In the genomic region with DNA sequence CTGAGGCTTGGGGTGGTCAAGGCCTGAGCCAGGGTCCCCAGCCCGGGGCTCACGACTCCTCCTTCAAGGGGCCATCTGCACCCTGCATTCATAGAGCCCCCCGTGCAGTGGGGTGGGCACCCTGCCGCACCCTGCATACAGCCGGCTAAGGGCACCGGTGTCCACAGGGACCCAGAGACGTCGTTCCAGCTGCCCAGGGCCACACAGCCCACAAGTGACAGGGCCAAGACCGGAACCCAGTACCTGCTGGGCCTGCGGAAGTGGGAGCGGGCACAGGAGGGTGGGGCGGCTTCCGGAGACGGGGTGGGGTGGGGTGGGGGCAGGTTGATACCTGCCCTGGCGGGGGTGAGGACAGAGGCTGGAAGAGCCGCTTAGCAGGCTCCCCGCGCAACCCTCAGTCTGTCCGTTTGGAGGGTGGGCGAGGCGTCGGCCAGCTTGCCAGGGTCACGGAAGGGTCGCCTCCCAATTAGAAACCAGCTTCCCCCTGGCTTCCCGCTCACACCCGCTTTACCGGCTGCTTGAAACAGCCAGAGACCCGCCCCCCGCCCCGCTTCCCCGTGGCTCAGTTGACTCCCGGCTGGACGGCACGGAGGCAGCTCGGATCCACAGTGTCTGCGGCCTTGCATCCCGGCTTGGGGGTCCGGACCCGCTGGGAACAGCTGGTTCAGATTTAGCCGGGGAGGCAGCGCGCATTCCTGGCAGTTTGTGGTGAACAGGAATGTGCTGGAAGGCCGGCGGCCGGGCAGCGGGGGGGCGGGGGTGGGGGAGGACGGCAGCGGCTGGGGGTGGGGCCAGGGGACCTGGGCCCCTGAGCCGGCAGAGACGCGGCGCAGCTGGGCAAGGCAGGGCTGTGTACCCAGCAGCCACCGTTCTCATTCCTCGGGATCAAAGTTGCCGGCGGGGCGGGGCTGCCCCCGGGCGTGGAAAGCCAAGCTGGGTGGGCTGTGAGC, we compare ENCODE assay signal across 8 cellular contexts. TPM values are rescaled to one million over a fixed set of nuclear protein-coding genes. Genes with fewer than 3 reads are reported as not detected.
DNase-seq lines count a peak whose midpoint lies in the region; ATAC-seq and TF ChIP-seq lines count a peak whose summit lies in the region.

No MANE protein-coding gene starts in this region.

- H3K4me1 Mint-ChIP-seq in Caco-2 (ENCODE audit: low read depth, unreplicated experiment) = peaks cover 13% of the 10 kb centered on the region

- DNase-seq in Caco-2 = peak; percentile 82 to 85
- DNase-seq in HCEC 1CT = peak; percentile 92
- DNase-seq in SKM-1 treated with dmso at 0.1 percent for 144 hours (lab: John Stamatoyannopoulos, UW; ENCODE audit: unreplicated experiment) = peak; percentile 79
- DNase-seq in body of pancreas = peak; percentile 74 to 85 (median 81)
- DNase-seq in cerebellar cortex (ENCODE audit: low spot score) = no peak

- 1% methylated on average over 59 of the region's 60 CpGs; no CpG with 5 or more reads in 1 of the 2 donors for WGBS in body of pancreas, 2 donors

- no peaks in the 10 kb centered on the region for H3K9me3 Mint-ChIP-seq in Caco-2 (ENCODE audit: unreplicated experiment)

- peak overlapping the region; percentile 83 to 94 (median 90) for H3K27ac ChIP-seq in body of pancreas
- peak overlapping the region; percentile 20 to 99 (median 97) for H3K27ac ChIP-seq in skin epidermis

- no peaks in the 10 kb centered on the region for H3K9me3 ChIP-seq in Caco-2
- no peaks in the 10 kb centered on the region for H3K9me3 ChIP-seq in body of pancreas
- no peaks in the 10 kb centered on the region for H3K9me3 ChIP-seq in iPS-18c (ENCODE audit: control insufficient read depth, insufficient read depth, low read length)

- H3K36me3 ChIP-seq in Caco-2 (ENCODE audit: control insufficient read depth, insufficient read depth, low read length) (peaks cover 4% of the 10 kb centered on the region; the same call in 1 of the 2 replicates), body of pancreas (replicated peaks in 1 of 2; ENCODE audit: insufficient read depth in 1 of 2, low read depth in 2 of 2) (peaks cover 0 to 5% of the 10 kb centered on the region in 2 donors)

- POLR2A ChIA-PET in Caco-2 (lab: Charles Lee) = interaction anchor here (0.5 to 1.4 kb wide), 9 partner anchors 12 to 275 kb away, joined by 3 to 9 read pairs (median 6); a partner anchor contains a TSS

- H3K4me3 Mint-ChIP-seq in Caco-2 (ENCODE audit: unreplicated experiment) = peak overlapping the region; percentile 81

- H3K4me1 ChIP-seq in Caco-2 (peaks cover 7% of the 10 kb centered on the region; the same call in 1 of the 2 replicates), body of pancreas (peaks cover 32% of the 10 kb centered on the region)

- H3K4me3 ChIP-seq in Caco-2 (ENCODE audit: low read depth, low read length) (peak overlapping the region; percentile 73), body of pancreas (peak overlapping the region; percentile 49 to 78), iPS-18c (ENCODE audit: insufficient read depth, low read depth, low read length) (peak overlapping the region; percentile 94), skin epidermis (peak overlapping the region; percentile 88 to 99 (median 98))

- H3K36me3 Mint-ChIP-seq in Caco-2 (ENCODE audit: insufficient read depth, unreplicated experiment) = peaks cover 44% of the 10 kb centered on the region

- CTCF ChIA-PET in Caco-2 (lab: Charles Lee) = interaction anchor here (1.1 to 1.5 kb wide), 2 partner anchors 15 to 36 kb away, joined by 3 to 9 read pairs; no protein-coding TSS in a partner anchor

- ATAC-seq in body of pancreas (peak; percentile 73), GM21528 (IDR thresholded peaks at IDR 0.05; ENCODE audit: low FRiP score, unreplicated experiment) (no peak)

- H3K27me3 ChIP-seq in Caco-2 (replicated peaks; ENCODE audit: control insufficient read depth, insufficient read depth, low read length) (no peaks in the 10 kb centered on the region), body of pancreas (no peaks in the 10 kb centered on the region)

- no peak for TF ChIP-seq CTCF in Caco-2 (IDR thresholded peaks at IDR 0.05; ENCODE audit: insufficient read depth in 1 of 2, low read depth in 1 of 2, low read length in 1 of 2, severe bottlenecking in 1 of 2, unreplicated experiment in 1 of 2)
- no peak for TF ChIP-seq CTCF in body of pancreas (IDR thresholded peaks at IDR 0.05)

- H3K27ac Mint-ChIP-seq in Caco-2 (ENCODE audit: unreplicated experiment) = peak overlapping the region; percentile 45

- H3K27me3 Mint-ChIP-seq in Caco-2 (ENCODE audit: insufficient read depth, unreplicated experiment) = no peaks in the 10 kb centered on the region

- intact Hi-C loops in Caco-2 (cut with micrococcal nuclease; ENCODE audit: unreplicated experiment) (loop anchor here (1.0 to 10.0 kb wide), 2 partner anchors 12 to 77 kb away; a partner anchor contains a TSS), body of pancreas (cut with DNase I) (no loop called here)

- TF ChIP-seq POLR2A in body of pancreas (IDR thresholded peaks at IDR 0.05) = peak in 2 of 3 donors; percentile 58 to 62

- no TSS peak for BruUV-seq in Caco-2 (replicated peaks; lab: Mats Ljungman, UMichigan)

RNA-seq across cellular contexts. Expression of a gene that starts 1.8 kb away (rescaled TPM):
- total RNA-seq in Caco-2 (2022) (194 and 221 TPM in 2 replicates), body of pancreas (10 to 100 TPM; 30.7 to 42.5 TPM)

RNA-seq across cellular contexts. Expression of a gene that starts 6.9 kb away (rescaled TPM):
- not detected in 2 replicates for total RNA-seq in Caco-2 (2022)
- total RNA-seq in body of pancreas = not detected

RNA-seq across cellular contexts. Expression of a gene that starts 7.3 kb away (rescaled TPM):
- 148 and 154 TPM in 2 replicates for total RNA-seq in Caco-2 (2022)
- total RNA-seq in body of pancreas = 100 to 1,000 TPM; 142 to 306 TPM

RNA-seq across cellular contexts. Expression of a gene that starts 11.7 kb away (rescaled TPM):
- total RNA-seq in Caco-2 (2022) (43.5 and 45.9 TPM in 2 replicates), body of pancreas (10 to 100 TPM; 33.7 to 87.3 TPM)

RNA-seq across cellular contexts. Expression of a gene that starts 28.0 kb away (rescaled TPM):
- total RNA-seq in Caco-2 (2022) = 0.41 and 0.49 TPM in 2 replicates
- total RNA-seq in body of pancreas = under 1 TPM in 1 of 2 donors, not detected in 1; 0.26 TPM
